ENCODE assay signal across 8 cellular contexts in genomic region chr11:449889-450808, GRCh38. TPM values are rescaled to one million over a fixed set of nuclear protein-coding genes. Genes with fewer than 3 reads are reported as not detected.
DNase-seq lines count a peak whose midpoint lies in the region; ATAC-seq and TF ChIP-seq lines count a peak whose summit lies in the region.

Gene PTDSS2, plus strand, starts transcription at chr11:450279. Its CDS starts 177 bp downstream, at chr11:450456.

- peaks cover 38% of the 10 kb centered on the region for H3K4me1 ChIP-seq in NT2/D1 (ENCODE audit: insufficient read depth, insufficient read length)

- peak within 1 kb of the TSS; percentile 90 for H3K4me3 Mint-ChIP-seq in activated CD8-positive, alpha-beta memory T cell treated with anti-CD3 and anti-CD28 coated beads, Interleukin-2, amount 10 ng/mL, durations not matched to agents 7 days and 5 days
- H3K4me3 Mint-ChIP-seq in mesothelial cell of epicardium, result peak within 1 kb of the TSS; percentile 91

- H3K4me3 ChIP-seq in NT2/D1 (ENCODE audit: insufficient read length, low read depth), result peak within 1 kb of the TSS; percentile 98

- DNase-seq in COR-L47 (lab: John Stamatoyannopoulos, UW), result peak; percentile 95
- peak in 73 of 76 experiments; percentile 42 to 95 (median 86) for DNase-seq in HUDEP-2 (lab: John Stamatoyannopoulos, UW; ENCODE audit: unreplicated experiment in 76 of 76)
- peak; percentile 98 for DNase-seq in NT2/D1 (ENCODE audit: low read depth, low spot score)
- DNase-seq in activated CD8-positive, alpha-beta memory T cell treated with anti-CD3 and anti-CD28 coated beads, Interleukin-2, amount 10 ng/mL, durations not matched to agents 7 days and 5 days, result peak; percentile 98
- DNase-seq in mesothelial cell of epicardium (ENCODE audit: low spot score in 2 of 2, unreplicated experiment in 2 of 2), result peak; percentile 86 to 93
- DNase-seq in stimulated activated CD8-positive, alpha-beta memory T cell treated with anti-CD3 and anti-CD28 coated beads, Interleukin-15, amount 100 ng/mL, for 48 hours (ENCODE audit: low read depth in 2 of 2), result peak; percentile 92 to 93

- peaks cover 8% of the 10 kb centered on the region for H3K36me3 Mint-ChIP-seq in activated CD8-positive, alpha-beta memory T cell treated with anti-CD3 and anti-CD28 coated beads, Interleukin-2, amount 10 ng/mL, durations not matched to agents 7 days and 5 days
- peaks cover 3% of the 10 kb centered on the region for H3K36me3 Mint-ChIP-seq in mesothelial cell of epicardium

- no peaks in the 10 kb centered on the region for H3K9me3 ChIP-seq in NT2/D1 (ENCODE audit: insufficient read depth, low read length)

- peaks cover 34% of the 10 kb centered on the region for H3K4me1 Mint-ChIP-seq in activated CD8-positive, alpha-beta memory T cell treated with anti-CD3 and anti-CD28 coated beads, Interleukin-2, amount 10 ng/mL, durations not matched to agents 7 days and 5 days
- H3K4me1 Mint-ChIP-seq in mesothelial cell of epicardium, result peaks cover 30% of the 10 kb centered on the region

- peak within 1 kb of the TSS; percentile 98 for H3K9ac ChIP-seq in NT2/D1 (ENCODE audit: insufficient read length, low read depth)

- TF ChIP-seq CTCF in mesothelial cell of epicardium (IDR thresholded peaks at IDR 0.05; ENCODE audit: unreplicated experiment), result no peak

- CTCF ChIA-PET in activated CD8-positive, alpha-beta memory T cell treated with anti-CD3 and anti-CD28 coated beads, Interleukin-2, amount 10 ng/mL, durations not matched to agents 7 days and 5 days (lab: Charles Lee), result interaction anchor here (0.6 to 6.5 kb wide), 19 partner anchors 11 to 266 kb away, joined by 3 to 95 read pairs (median 10); partner anchors contain the start of genes RNH1 and SIGIRR

- no peaks in the 10 kb centered on the region for H3K27me3 ChIP-seq in NT2/D1 (ENCODE audit: insufficient read depth, insufficient read length)

- peak; percentile 75 for ATAC-seq in GM21381 (IDR thresholded peaks at IDR 0.05; ENCODE audit: unreplicated experiment)
- peak; percentile 79 for ATAC-seq in activated CD8-positive, alpha-beta memory T cell treated with anti-CD3 and anti-CD28 coated beads, Interleukin-2, amount 10 ng/mL, durations not matched to agents 7 days and 5 days

- no peaks in the 10 kb centered on the region for H3K27me3 Mint-ChIP-seq in activated CD8-positive, alpha-beta memory T cell treated with anti-CD3 and anti-CD28 coated beads, Interleukin-2, amount 10 ng/mL, durations not matched to agents 7 days and 5 days
- H3K27me3 Mint-ChIP-seq in mesothelial cell of epicardium (ENCODE audit: low read depth), result no peaks in the 10 kb centered on the region

- H3K36me3 ChIP-seq in NT2/D1 (ENCODE audit: insufficient read depth, insufficient read length, low read length), result peaks cover 40% of the 10 kb centered on the region

- in situ Hi-C loops in endometrial microvascular endothelial cells (cut with HindIII; ENCODE audit: inconsistent ontology term, low pct_unique_long_range_greater_than_20kb, low sequenced_read_pairs), result no loop called here

- no peaks in the 10 kb centered on the region for H3K9me3 Mint-ChIP-seq in activated CD8-positive, alpha-beta memory T cell treated with anti-CD3 and anti-CD28 coated beads, Interleukin-2, amount 10 ng/mL, durations not matched to agents 7 days and 5 days (ENCODE audit: low read depth)
- H3K9me3 Mint-ChIP-seq in mesothelial cell of epicardium, result no peaks in the 10 kb centered on the region

- H3K27ac Mint-ChIP-seq in activated CD8-positive, alpha-beta memory T cell treated with anti-CD3 and anti-CD28 coated beads, Interleukin-2, amount 10 ng/mL, durations not matched to agents 7 days and 5 days, result peak within 1 kb of the TSS; percentile 90
- peak within 1 kb of the TSS; percentile 92 for H3K27ac Mint-ChIP-seq in mesothelial cell of epicardium

RNA-seq across cellular contexts. Expression of gene PTDSS2, which starts in this region (rescaled TPM):
- 10 to 100 TPM; 26.6 to 31.2 TPM for total RNA-seq in activated CD8-positive, alpha-beta memory T cell treated with anti-CD3 and anti-CD28 coated beads, Interleukin-2, amount 10 ng/mL, durations not matched to agents 7 days and 5 days
- total RNA-seq in endometrial microvascular endothelial cells (ENCODE audit: inconsistent ontology term) (43.1 TPM), mesothelial cell of epicardium (39.0 to 49.7 TPM (median 42.1 TPM) in 3 replicates)

Comparison
In these comparisons a context has a peak if more than half of its experiments do, and no peak if none do; other contexts are left out.
1. Peak in every context shown above with its lines: DNase-seq, ATAC-seq and H3K4me3 ChIP-seq.